12 cellular contexts compared by ENCODE assay signal in genomic region chr21:45256021-45256911, GRCh38. TPM values are rescaled to one million over a fixed set of nuclear protein-coding genes. Genes with fewer than 3 reads are reported as not detected.
DNase-seq lines count a peak whose midpoint lies in the region; ATAC-seq and TF ChIP-seq lines count a peak whose summit lies in the region.
"Had no signal": no experiment of that assay in that cellular context is flagged by ENCODE, and none has a peak within 500 bp of the region (broad histone marks: within the 10 kb centered on the region; RNA-seq: fewer than 3 reads in every experiment).

No MANE protein-coding gene starts in this region.

- TF ChIP-seq EP300 in esophagus muscularis mucosa (IDR thresholded peaks at IDR 0.05) = no peak

- TF ChIP-seq CTCF in esophagus muscularis mucosa (IDR thresholded peaks at IDR 0.05) = no peak

- H3K36me3 ChIP-seq in NT2/D1 (ENCODE audit: insufficient read depth, insufficient read length, low read length) (peaks cover 3% of the 10 kb centered on the region), esophagus muscularis mucosa (no peaks in the 10 kb centered on the region)
- H3K36me3 ChIP-seq: esophagus squamous epithelium, ovary had no signal

- H3K36me3 Mint-ChIP-seq in activated T-cell treated with anti-CD3 and anti-CD28 coated beads, Interleukin-2, amount 50 U/mL, for 72 hours (ENCODE audit: insufficient read depth in 2 of 2) = no peaks in the 10 kb centered on the region
- H3K36me3 Mint-ChIP-seq in activated T-cell treated with anti-CD3 and anti-CD28 coated beads, Interleukin-2, amount 50 U/mL, for 4 hours (ENCODE audit: insufficient read depth) = no peaks in the 10 kb centered on the region

- WGBS in esophagus muscularis mucosa = 82% methylated on average over 14 of the region's 31 CpGs

- H3K9me3 Mint-ChIP-seq in activated T-cell treated with anti-CD3 and anti-CD28 coated beads, Interleukin-2, amount 50 U/mL, for 72 hours = no peaks in the 10 kb centered on the region
- no peaks in the 10 kb centered on the region for H3K9me3 Mint-ChIP-seq in activated T-cell treated with anti-CD3 and anti-CD28 coated beads, Interleukin-2, amount 50 U/mL, for 4 hours

- no peak for TF ChIP-seq POLR2A in esophagus muscularis mucosa (IDR thresholded peaks at IDR 0.05; ENCODE audit: low read depth)

- peaks cover 10% of the 10 kb centered on the region for H3K27me3 Mint-ChIP-seq in activated T-cell treated with anti-CD3 and anti-CD28 coated beads, Interleukin-2, amount 50 U/mL, for 72 hours (ENCODE audit: low read depth)
- H3K27me3 Mint-ChIP-seq in activated T-cell treated with anti-CD3 and anti-CD28 coated beads, Interleukin-2, amount 50 U/mL, for 4 hours (ENCODE audit: low read depth) = peaks cover 16% of the 10 kb centered on the region

- H3K27me3 ChIP-seq in NT2/D1 (ENCODE audit: insufficient read depth, insufficient read length) (no peaks in the 10 kb centered on the region), esophagus muscularis mucosa (peaks cover 0 to 42% (median 4%) of the 10 kb centered on the region in 4 donors)
- H3K27me3 ChIP-seq: ovary had no signal

- H3K27ac ChIP-seq in esophagus muscularis mucosa (replicated peaks in 1 of 4) = no peak overlapping the region
- H3K27ac ChIP-seq: esophagus squamous epithelium, ovary had no signal

- H3K27ac Mint-ChIP-seq in activated T-cell treated with anti-CD3 and anti-CD28 coated beads, Interleukin-2, amount 50 U/mL, for 72 hours = no peak overlapping the region

- peak overlapping the region; percentile 1 for H3K9ac ChIP-seq in NT2/D1 (ENCODE audit: insufficient read length, low read depth)

- ATAC-seq in activated T-cell treated with anti-CD3 and anti-CD28 coated beads, Interleukin-2, amount 50 U/mL, for 72 hours (replicated peaks in 1 of 2) = peak; percentile 11 to 25
- ATAC-seq in activated T-cell treated with anti-CD3 and anti-CD28 coated beads, Interleukin-2, amount 50 U/mL, for 4 hours = no peak

- H3K4me1 Mint-ChIP-seq in activated T-cell treated with anti-CD3 and anti-CD28 coated beads, Interleukin-2, amount 50 U/mL, for 72 hours (ENCODE audit: low read depth) = peaks cover 20% of the 10 kb centered on the region
- H3K4me1 Mint-ChIP-seq in activated T-cell treated with anti-CD3 and anti-CD28 coated beads, Interleukin-2, amount 50 U/mL, for 4 hours (ENCODE audit: low read depth) = peaks cover 3% of the 10 kb centered on the region

- H3K9me3 ChIP-seq in NT2/D1 (ENCODE audit: insufficient read depth, low read length) (peaks cover 4% of the 10 kb centered on the region), esophagus muscularis mucosa (no peaks in the 10 kb centered on the region)
- H3K9me3 ChIP-seq: esophagus squamous epithelium, ovary had no signal

- DNase-seq in activated T-cell treated with anti-CD3 and anti-CD28 coated beads, Interleukin-2, amount 50 U/mL, for 72 hours = no peak
- DNase-seq in activated T-cell treated with anti-CD3 and anti-CD28 coated beads, Interleukin-2, amount 50 U/mL, for 4 hours = no peak
- no peak for DNase-seq in NT2/D1 (ENCODE audit: low read depth, low spot score)
- peak; percentile 86 for DNase-seq in esophagus muscularis mucosa (ENCODE audit: extremely low spot score)
- peak; percentile 53 for DNase-seq in retina
- no peak for DNase-seq in NAMALWA (ENCODE audit: low spot score)
- no peak for DNase-seq in NCI-H187 treated with DMSO at 0.1 percent for 48 hours (lab: John Stamatoyannopoulos, UW)
- no peak for DNase-seq in NCI-H1092 (lab: John Stamatoyannopoulos, UW)
- DNase-seq: esophagus squamous epithelium; NCI-H1694 treated with DMSO at 0.1 percent for 48 hours; stimulated activated CD4-positive, alpha-beta T cell treated with anti-CD3 and anti-CD28 coated beads, Interleukin-12 subunit alpha, Interleukin-12 subunit beta, amount 100 ng/mL, for 4 hours had no signal

- peak overlapping the region in 1 of 2 donors; percentile 62 for H3K4me3 Mint-ChIP-seq in activated T-cell treated with anti-CD3 and anti-CD28 coated beads, Interleukin-2, amount 50 U/mL, for 72 hours
- H3K4me3 Mint-ChIP-seq in activated T-cell treated with anti-CD3 and anti-CD28 coated beads, Interleukin-2, amount 50 U/mL, for 4 hours = no peak overlapping the region

- intact Hi-C loops in esophagus muscularis mucosa (cut with DNase I) = no loop called here

- H3K4me3 ChIP-seq in NT2/D1 (ENCODE audit: insufficient read length, low read depth) (no peak overlapping the region), esophagus muscularis mucosa (no peak overlapping the region)
- H3K4me3 ChIP-seq: esophagus squamous epithelium, ovary had no signal

- H3K4me1 ChIP-seq in NT2/D1 (ENCODE audit: insufficient read depth, insufficient read length) (peaks cover 34% of the 10 kb centered on the region), esophagus muscularis mucosa (no peaks in the 10 kb centered on the region)

RNA-seq across cellular contexts. Expression of gene POFUT2, which starts 31.4 kb away (rescaled TPM):
- total RNA-seq in activated T-cell treated with anti-CD3 and anti-CD28 coated beads, Interleukin-2, amount 50 U/mL, for 72 hours = 10 to 100 TPM; 24.5 to 26.6 TPM
- total RNA-seq in activated T-cell treated with anti-CD3 and anti-CD28 coated beads, Interleukin-2, amount 50 U/mL, for 4 hours = 10 to 100 TPM; 14.4 to 17.1 (median 15.1) TPM
- total RNA-seq in esophagus muscularis mucosa = 10 to 100 TPM; 15.8 to 21.6 (median 18.7) TPM

Comparison
In these comparisons a context has a peak if more than half of its experiments do, and no peak if none do; other contexts are left out.
1. ATAC-seq: peak in activated T-cell treated with anti-CD3 and anti-CD28 coated beads, Interleukin-2, amount 50 U/mL, for 72 hours (2 of 2); none in activated T-cell treated with anti-CD3 and anti-CD28 coated beads, Interleukin-2, amount 50 U/mL, for 4 hours (0 of 2).
2. DNase-seq: peak in esophagus muscularis mucosa (single experiment) and retina (single experiment); none in activated T-cell treated with anti-CD3 and anti-CD28 coated beads, Interleukin-2, amount 50 U/mL, for 72 hours (0 of 2), activated T-cell treated with anti-CD3 and anti-CD28 coated beads, Interleukin-2, amount 50 U/mL, for 4 hours (single experiment), NT2/D1 (single experiment), NAMALWA (single experiment), NCI-H187 treated with DMSO at 0.1 percent for 48 hours (single experiment) and NCI-H1092 (single experiment).